Comparison of ENCODE assay signal across 7 cellular contexts in the genomic region with DNA sequence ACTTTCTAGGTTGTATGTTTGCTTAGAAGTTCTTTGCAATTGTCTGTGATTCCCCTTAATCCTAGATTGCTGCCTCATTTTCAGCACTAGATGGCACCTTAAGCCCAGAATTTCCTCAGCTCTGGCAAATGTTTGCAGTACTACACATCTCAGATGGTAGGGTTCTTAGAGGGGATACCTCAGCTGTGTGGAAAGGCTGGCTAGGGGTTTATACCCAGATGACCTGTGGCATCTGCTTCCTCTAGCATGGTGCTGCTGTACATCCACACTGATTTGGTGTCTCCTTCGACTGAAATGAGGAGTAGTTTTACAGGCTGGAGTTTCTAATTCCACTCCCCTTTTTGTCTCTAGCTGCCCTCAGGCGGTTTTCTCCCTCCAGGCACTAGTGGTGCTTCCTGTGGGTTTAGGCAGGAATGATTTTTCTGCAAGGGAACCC. TPM values are rescaled to one million over a fixed set of nuclear protein-coding genes. Genes with fewer than 3 reads are reported as not detected.
DNase-seq lines count a peak whose midpoint lies in the region; ATAC-seq lines count a peak whose summit lies in the region.

No MANE protein-coding gene starts in this region.

- H3K4me3 Mint-ChIP-seq in CD4-positive, alpha-beta memory T cell, result no peak overlapping the region

- no peaks in the 10 kb centered on the region for H3K27me3 ChIP-seq in CD4-positive, alpha-beta memory T cell (ENCODE audit: insufficient read depth, low read length)

- H3K27me3 Mint-ChIP-seq in CD4-positive, alpha-beta memory T cell, result no peaks in the 10 kb centered on the region

- no peak overlapping the region for H3K27ac ChIP-seq in CD4-positive, alpha-beta memory T cell (ENCODE audit: low read depth, low read length)

- intact Hi-C loops in Right ventricle myocardium inferior (cut with DNase I), result no loop called here
- intact Hi-C loops in CD4-positive, alpha-beta memory T cell (cut with micrococcal nuclease), result no loop called here

- peak; percentile 21 for DNase-seq in NCI-H524 treated with DMSO at 0.1 percent for 48 hours (lab: John Stamatoyannopoulos, UW)
- DNase-seq in dermis blood vessel endothelial cell, result peak; percentile 73
- peak; percentile 62 for DNase-seq in renal cortical epithelial cell (ENCODE audit: low read depth)
- no peak for DNase-seq in Right ventricle myocardium inferior (ENCODE audit: missing footprints)
- DNase-seq in CD4-positive, alpha-beta memory T cell, result no peak

- CTCF ChIA-PET in CD4-positive, alpha-beta memory T cell (lab: Charles Lee; ENCODE audit: partially characterized antibody), result no interaction called here

- peak; percentile 81 for ATAC-seq in GM18502 (IDR thresholded peaks at IDR 0.05; ENCODE audit: poor library complexity, unreplicated experiment)
- peak; percentile 71 for ATAC-seq in HG03025 (IDR thresholded peaks at IDR 0.05; ENCODE audit: low FRiP score, unreplicated experiment)
- ATAC-seq in Right ventricle myocardium inferior, result no peak

- H3K9me3 ChIP-seq in CD4-positive, alpha-beta memory T cell (ENCODE audit: control insufficient read depth in 1 of 2, low read length in 2 of 2), result no peaks in the 10 kb centered on the region

- no peaks in the 10 kb centered on the region for H3K4me1 Mint-ChIP-seq in CD4-positive, alpha-beta memory T cell

- no peak overlapping the region for H3K4me3 ChIP-seq in CD4-positive, alpha-beta memory T cell (ENCODE audit: low read length in 2 of 2)

- no peak overlapping the region for H3K27ac Mint-ChIP-seq in CD4-positive, alpha-beta memory T cell

- POLR2A ChIA-PET in CD4-positive, alpha-beta memory T cell (lab: Charles Lee; ENCODE audit: partially characterized antibody), result no interaction called here

- H3K36me3 ChIP-seq in CD4-positive, alpha-beta memory T cell (ENCODE audit: insufficient read depth, low read length), result no peaks in the 10 kb centered on the region

- no peaks in the 10 kb centered on the region for H3K36me3 Mint-ChIP-seq in CD4-positive, alpha-beta memory T cell

- no peaks in the 10 kb centered on the region for H3K4me1 ChIP-seq in CD4-positive, alpha-beta memory T cell (ENCODE audit: insufficient read depth, low read length)

- peaks cover 5 to 36% (median 25%) of the 10 kb centered on the region in 8 donors for H3K9me3 Mint-ChIP-seq in CD4-positive, alpha-beta memory T cell

RNA-seq across cellular contexts. Expression of gene ASB17, which starts 23.5 kb away (rescaled TPM):
- not detected in 2 replicates for total RNA-seq in dermis blood vessel endothelial cell
- total RNA-seq in renal cortical epithelial cell, result not detected in 2 replicates
- total RNA-seq in Right ventricle myocardium inferior, result not detected
- not detected for total RNA-seq in CD4-positive, alpha-beta memory T cell
- polyA plus RNA-seq in CD4-positive, alpha-beta memory T cell, result not detected

Comparison
In these comparisons a context has a peak if more than half of its experiments do, and no peak if none do; other contexts are left out.
1. DNase-seq: peak in NCI-H524 treated with DMSO at 0.1 percent for 48 hours (single experiment), dermis blood vessel endothelial cell (single experiment) and renal cortical epithelial cell (single experiment); none in Right ventricle myocardium inferior (single experiment) and CD4-positive, alpha-beta memory T cell (0 of 5).